Comparison of ENCODE assay signal across 12 cellular contexts in the genomic region with DNA sequence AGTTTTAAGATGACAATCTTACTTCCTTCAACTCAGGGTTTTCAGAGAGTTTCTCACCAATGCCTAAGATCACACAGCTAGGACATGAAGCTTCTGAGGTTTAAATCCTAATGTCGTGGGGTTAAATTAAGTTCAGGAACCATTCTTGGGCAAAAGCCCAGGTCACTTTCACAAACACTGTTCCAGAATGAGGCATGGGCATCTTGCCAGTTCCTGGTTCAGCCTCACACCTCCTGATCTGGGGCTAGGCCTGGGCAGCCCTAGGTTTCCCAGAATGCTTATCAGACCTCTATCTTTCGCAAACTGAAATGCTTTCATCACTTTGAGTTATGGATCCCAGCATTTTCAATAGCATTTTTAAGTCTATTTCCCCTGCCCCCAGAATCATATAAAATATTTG.
"Had no signal": no experiment of that assay in that cellular context is flagged by ENCODE, and none has a peak within 500 bp of the region (broad histone marks: within the 10 kb centered on the region; RNA-seq: fewer than 3 reads in every experiment).

No MANE protein-coding gene starts in this region.

- DNase-seq: activated CD4-positive, alpha-beta T cell treated with anti-CD3 and anti-CD28 coated beads, Interleukin-2, amount 50 U/mL, for 1 hour; activated CD4-positive, CD25-positive, alpha-beta regulatory T cell treated with anti-CD3 and anti-CD28 coated beads, Interleukin-2, amount 50 U/mL, for 72 hours; activated CD8-positive, alpha-beta memory T cell treated with anti-CD3 and anti-CD28 coated beads, Interleukin-2, amount 50 U/mL, for 4 hours; activated naive CD4-positive, alpha-beta T cell treated with anti-CD3 and anti-CD28 coated beads for 36 hours; activated T-cell treated with anti-CD3 and anti-CD28 coated beads, Interleukin-2, amount 50 U/mL, for 4 hours; effector CD8-positive, alpha-beta T cell; naive B cell; T1000; upper lobe of right lung had no signal

- H3K9me3 ChIP-seq: upper lobe of right lung had no signal

- H3K27ac ChIP-seq: breast epithelium, right atrium auricular region, skin epidermis, upper lobe of right lung had no signal

- ATAC-seq: activated T-cell treated with anti-CD3 and anti-CD28 coated beads, Interleukin-2, amount 50 U/mL, for 4 hours; upper lobe of right lung had no signal

- H3K4me3 ChIP-seq: breast epithelium, right atrium auricular region, skin epidermis, upper lobe of right lung had no signal

- H3K4me1 ChIP-seq: breast epithelium, right atrium auricular region, upper lobe of right lung had no signal

- H3K27me3 ChIP-seq: right atrium auricular region, upper lobe of right lung had no signal

- H3K36me3 ChIP-seq: breast epithelium, right atrium auricular region, upper lobe of right lung had no signal
